Comparison of ENCODE assay signal across 9 cellular contexts in the genomic region with DNA sequence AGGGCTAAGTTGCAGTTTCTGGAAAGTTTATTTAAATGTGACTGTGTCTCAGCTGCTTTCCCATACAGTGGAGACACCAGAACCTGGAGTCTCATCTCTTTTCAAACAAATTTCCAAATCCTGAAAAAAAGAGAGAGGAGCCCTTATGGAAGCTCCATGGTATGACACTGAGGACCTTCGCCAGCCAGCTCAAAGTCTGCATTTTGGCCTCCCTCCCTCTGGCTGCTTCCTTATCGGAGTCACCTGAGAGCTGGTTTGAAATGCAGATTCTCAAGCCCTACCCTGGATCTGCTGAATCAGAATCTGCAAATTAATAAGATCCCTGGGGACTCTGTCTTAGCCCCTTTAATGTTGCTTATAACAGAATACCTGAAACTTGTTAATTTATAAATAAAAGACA.
"Had no signal": no experiment of that assay in that cellular context is flagged by ENCODE, and none has a peak within 500 bp of the region (broad histone marks: within the 10 kb centered on the region; RNA-seq: fewer than 3 reads in every experiment).

No MANE protein-coding gene starts in this region.

- H3K9me3 Mint-ChIP-seq: HFFc6 had no signal

- H3K27ac Mint-ChIP-seq: HFFc6 had no signal

- H3K9me3 ChIP-seq: HAP-1 had no signal

- ATAC-seq: HCT116, K562 had no signal

- FAIRE-seq: H54, HTR-8/SVneo, K562 had no signal

- H3K4me1 ChIP-seq: HAP-1 had no signal

- H3K4me3 Mint-ChIP-seq: HFFc6 had no signal

- H3K36me3 ChIP-seq: HAP-1 had no signal

- H3K4me3 ChIP-seq: HAP-1, K562 had no signal

- DNase-seq: GOT3, HFFc6, IMR-90, KG1 had no signal
